In the genomic region with DNA sequence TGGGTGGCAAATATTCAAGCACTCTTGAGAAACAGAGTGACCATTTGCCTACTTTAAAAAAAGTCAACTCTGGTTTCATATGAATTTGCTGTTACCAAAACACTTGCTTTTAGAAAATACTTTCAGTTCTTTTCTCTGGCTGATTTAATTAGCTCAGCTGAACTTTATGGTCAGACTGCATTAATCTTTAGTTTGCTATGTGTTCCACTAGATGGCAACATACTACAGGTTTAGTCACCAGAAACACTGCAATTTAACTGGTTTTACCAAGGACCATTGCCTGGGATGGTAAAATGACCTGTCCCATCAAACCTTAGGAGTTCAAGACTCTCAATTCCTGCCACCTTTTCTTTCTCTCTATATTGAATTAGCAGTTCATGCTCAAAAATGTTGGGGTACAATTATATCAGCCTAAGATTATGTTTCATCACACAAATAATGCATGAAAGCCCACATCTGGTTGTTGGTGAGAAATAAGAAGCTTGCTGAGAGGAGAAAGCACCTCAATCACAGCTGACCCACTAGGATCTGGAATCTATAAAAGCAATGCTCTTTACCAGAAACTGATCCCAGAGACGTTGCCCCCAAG, we compare ENCODE assay signal across 7 cellular contexts. TPM values are rescaled to one million over a fixed set of nuclear protein-coding genes. Genes with fewer than 3 reads are reported as not detected.
DNase-seq lines count a peak whose midpoint lies in the region; ATAC-seq, FAIRE-seq and TF ChIP-seq lines count a peak whose summit lies in the region.

No MANE protein-coding gene starts in this region.

- TF ChIP-seq POLR2A in erythroblast (IDR thresholded peaks at IDR 0.05; ENCODE audit: low read length), result no peak

- DNase-seq in SHP77 (lab: John Stamatoyannopoulos, UW), result peak; percentile 19 to 62
- DNase-seq in erythroblast (lab: John Stamatoyannopoulos, UW), result peak; percentile 22 to 49
- no peak for DNase-seq in natural killer cell treated with Interleukin-12 subunit alpha and Interleukin-12 subunit beta and Interleukin-15 and Interleukin-18, amount 100 ng/mL, for 72 hours (ENCODE audit: low spot score)

- peaks cover 47 to 56% of the 10 kb centered on the region in 2 donors for H3K4me1 Mint-ChIP-seq in natural killer cell treated with Interleukin-12 subunit alpha and Interleukin-12 subunit beta and Interleukin-15 and Interleukin-18, amount 100 ng/mL, for 72 hours (ENCODE audit: low read depth in 2 of 2)

- H3K27ac Mint-ChIP-seq in natural killer cell treated with Interleukin-12 subunit alpha and Interleukin-12 subunit beta and Interleukin-15 and Interleukin-18, amount 100 ng/mL, for 72 hours, result peak overlapping the region in 1 of 2 donors; percentile 92

- H3K27me3 Mint-ChIP-seq in natural killer cell treated with Interleukin-12 subunit alpha and Interleukin-12 subunit beta and Interleukin-15 and Interleukin-18, amount 100 ng/mL, for 72 hours, result no peaks in the 10 kb centered on the region

- H3K36me3 Mint-ChIP-seq in natural killer cell treated with Interleukin-12 subunit alpha and Interleukin-12 subunit beta and Interleukin-15 and Interleukin-18, amount 100 ng/mL, for 72 hours, result no peaks in the 10 kb centered on the region

- ATAC-seq in GM19455 (IDR thresholded peaks at IDR 0.05; ENCODE audit: unreplicated experiment) (peak; percentile 73), HG03575 (IDR thresholded peaks at IDR 0.05; ENCODE audit: extremely low read depth, insufficient number of reproducible peaks, low FRiP score, unreplicated experiment) (peak; percentile 55), HG02970 (IDR thresholded peaks at IDR 0.05; ENCODE audit: low FRiP score, unreplicated experiment) (no peak)
- peak; percentile 50 to 66 for ATAC-seq in natural killer cell treated with Interleukin-12 subunit alpha and Interleukin-12 subunit beta and Interleukin-15 and Interleukin-18, amount 100 ng/mL, for 72 hours

- no peak overlapping the region for H3K4me3 Mint-ChIP-seq in natural killer cell treated with Interleukin-12 subunit alpha and Interleukin-12 subunit beta and Interleukin-15 and Interleukin-18, amount 100 ng/mL, for 72 hours

- no peaks in the 10 kb centered on the region for H3K9me3 Mint-ChIP-seq in natural killer cell treated with Interleukin-12 subunit alpha and Interleukin-12 subunit beta and Interleukin-15 and Interleukin-18, amount 100 ng/mL, for 72 hours

- FAIRE-seq in G401.6 (lab: Jason Lieb, UNC), result peak; percentile 80

RNA-seq across cellular contexts. Expression of a gene that starts 14.2 kb away (rescaled TPM):
- 10 to 100 TPM; 20.4 to 24.0 TPM for total RNA-seq in natural killer cell treated with Interleukin-12 subunit alpha and Interleukin-12 subunit beta and Interleukin-15 and Interleukin-18, amount 100 ng/mL, for 72 hours

RNA-seq across cellular contexts. Expression of a gene that starts 42.7 kb away (rescaled TPM):
- 1 to 10 TPM in 1 of 2 donors, not detected in 1; 4.5 TPM for total RNA-seq in natural killer cell treated with Interleukin-12 subunit alpha and Interleukin-12 subunit beta and Interleukin-15 and Interleukin-18, amount 100 ng/mL, for 72 hours
